Comparison of ENCODE assay signal across 27 cellular contexts in genomic region chr10:72140850-72141249, GRCh38.
"Had no signal": no experiment of that assay in that cellular context is flagged by ENCODE, and none has a peak within 500 bp of the region (broad histone marks: within the 10 kb centered on the region; RNA-seq: fewer than 3 reads in every experiment).

No MANE protein-coding gene starts in this region.

- DNase-seq: occipital lobe; ovary; posterior cingulate gyrus; psoas muscle; right cardiac atrium; right lobe of liver; sigmoid colon; small intestine; stimulated activated CD4-positive, alpha-beta T cell treated with anti-CD3 and anti-CD28 coated beads, Interleukin-15, amount 100 ng/mL, for 24 hours; stimulated activated CD4-positive, alpha-beta T cell treated with anti-CD3 and anti-CD28 coated beads, Interleukin-2, amount 100 ng/mL, for 24 hours; stimulated activated CD4-positive, alpha-beta T cell treated with anti-CD3 and anti-CD28 coated beads, Interleukin-2, amount 100 ng/mL, for 48 hours; stimulated activated CD4-positive, alpha-beta T cell treated with anti-CD3 and anti-CD28 coated beads, Interleukin-4, amount 100 ng/mL, for 24 hours; stimulated activated naive B cell treated with anti-CD40 and anti-IgM and Interleukin-4, amounts not matched to agents 10 μg/mL and 1 μg/mL and 100 μg/mL, for 72 hours; stimulated activated naive CD4-positive, alpha-beta T cell treated with Interleukin-2 at 50 U/mL for 16 hours; stomach; thyroid gland; upper lobe of left lung had no signal

- H3K4me3 ChIP-seq: neural progenitor cell, ovary, psoas muscle, right lobe of liver, sigmoid colon, stomach, thoracic aorta, thyroid gland, tibial nerve, upper lobe of left lung, vagina had no signal

- H3K79me2 ChIP-seq: parathyroid adenoma had no signal

- ATAC-seq: psoas muscle; right cardiac atrium; right lobe of liver; stimulated activated effector memory CD8-positive, alpha-beta T cell treated with anti-CD3 and anti-CD28 coated beads, Interleukin-12 subunit alpha, Interleukin-12 subunit beta, amount 100 ng/mL, for 72 hours; stimulated activated naive B cell treated with anti-CD40 and anti-IgM and Interleukin-4, amounts not matched to agents 10 μg/mL and 1 μg/mL and 100 μg/mL, for 72 hours had no signal

- H2AFZ ChIP-seq: neural progenitor cell, parathyroid adenoma had no signal

- H3K4me1 ChIP-seq: parathyroid adenoma, right lobe of liver, sigmoid colon, stomach, upper lobe of left lung, vagina had no signal

- H3K27me3 ChIP-seq: neural progenitor cell, ovary, right lobe of liver, sigmoid colon, stomach, thyroid gland, tibial nerve, upper lobe of left lung, vagina had no signal

- H3K9me3 ChIP-seq: ovary, psoas muscle, right lobe of liver, sigmoid colon, thoracic aorta, thyroid gland, tibial nerve, upper lobe of left lung, vagina had no signal

- H3K4me2 ChIP-seq: neural progenitor cell had no signal

- H3K9me3 Mint-ChIP-seq: nephron; neural progenitor cell; stimulated activated effector memory CD8-positive, alpha-beta T cell treated with anti-CD3 and anti-CD28 coated beads, Interleukin-12 subunit alpha, Interleukin-12 subunit beta, amount 100 ng/mL, for 72 hours; stimulated activated naive CD8-positive, alpha-beta T cell treated with anti-CD3 and anti-CD28 coated beads, Interleukin-15, Interleukin-2, amounts not matched to agents 100 ng/mL and 50 ng/mL, for 24 hours had no signal

- H3K4me3 Mint-ChIP-seq: nephron; neural progenitor cell; stimulated activated effector memory CD8-positive, alpha-beta T cell treated with anti-CD3 and anti-CD28 coated beads, Interleukin-12 subunit alpha, Interleukin-12 subunit beta, amount 100 ng/mL, for 72 hours; stimulated activated naive B cell treated with anti-CD40 and anti-IgM and Interleukin-4, amounts not matched to agents 10 μg/mL and 1 μg/mL and 100 μg/mL, for 72 hours; stimulated activated naive CD8-positive, alpha-beta T cell treated with anti-CD3 and anti-CD28 coated beads, Interleukin-15, Interleukin-2, amounts not matched to agents 100 ng/mL and 50 ng/mL, for 24 hours had no signal

- H3K9ac ChIP-seq: neural progenitor cell, parathyroid adenoma had no signal

- H3K27ac ChIP-seq: neural progenitor cell, ovary, parathyroid adenoma, psoas muscle, right lobe of liver, sigmoid colon, stomach, thoracic aorta, thyroid gland, tibial nerve, upper lobe of left lung, vagina had no signal

- H3K27ac Mint-ChIP-seq: nephron; neural progenitor cell; progenitor cell of endocrine pancreas; stimulated activated effector memory CD8-positive, alpha-beta T cell treated with anti-CD3 and anti-CD28 coated beads, Interleukin-12 subunit alpha, Interleukin-12 subunit beta, amount 100 ng/mL, for 72 hours; stimulated activated naive B cell treated with anti-CD40 and anti-IgM and Interleukin-4, amounts not matched to agents 10 μg/mL and 1 μg/mL and 100 μg/mL, for 72 hours; stimulated activated naive CD8-positive, alpha-beta T cell treated with anti-CD3 and anti-CD28 coated beads, Interleukin-15, Interleukin-2, amounts not matched to agents 100 ng/mL and 50 ng/mL, for 24 hours had no signal

- FAIRE-seq: small intestine, urothelium cell line had no signal

- H3K27me3 Mint-ChIP-seq: progenitor cell of endocrine pancreas; stimulated activated naive B cell treated with anti-CD40 and anti-IgM and Interleukin-4, amounts not matched to agents 10 μg/mL and 1 μg/mL and 100 μg/mL, for 72 hours; stimulated activated naive CD8-positive, alpha-beta T cell treated with anti-CD3 and anti-CD28 coated beads, Interleukin-15, Interleukin-2, amounts not matched to agents 100 ng/mL and 50 ng/mL, for 24 hours had no signal

- H3K36me3 ChIP-seq: neural progenitor cell, ovary, thoracic aorta, thyroid gland had no signal
